In genomic region chr7:130595986-130596385, GRCh38 we compare ENCODE assay signal across 1 cellular context.
TF ChIP-seq lines count a peak whose summit lies in the region.

No MANE protein-coding gene starts in this region.

TF ChIP-seq in IMR-90, 13 proteins besides CTCF, POLR2A, EP300 and RAD21 (continued from another document):
- TF ChIP-seq, protein P1, sequence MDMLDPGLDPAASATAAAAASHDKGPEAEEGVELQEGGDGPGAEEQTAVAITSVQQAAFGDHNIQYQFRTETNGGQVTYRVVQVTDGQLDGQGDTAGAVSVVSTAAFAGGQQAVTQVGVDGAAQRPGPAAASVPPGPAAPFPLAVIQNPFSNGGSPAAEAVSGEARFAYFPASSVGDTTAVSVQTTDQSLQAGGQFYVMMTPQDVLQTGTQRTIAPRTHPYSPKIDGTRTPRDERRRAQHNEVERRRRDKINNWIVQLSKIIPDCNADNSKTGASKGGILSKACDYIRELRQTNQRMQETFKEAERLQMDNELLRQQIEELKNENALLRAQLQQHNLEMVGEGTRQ (IDR thresholded peaks at IDR 0.05; ENCODE audit: low read depth, low read length), result no peak
- no peak for TF ChIP-seq ELK1 (IDR thresholded peaks at IDR 0.05; ENCODE audit: borderline replicate concordance, low read depth, low read length)
